ENCODE assay signal across 16 cellular contexts in genomic region chr18:34691626-34692025, GRCh38. TPM values are rescaled to one million over a fixed set of nuclear protein-coding genes. Genes with fewer than 3 reads are reported as not detected.
DNase-seq lines count a peak whose midpoint lies in the region; ATAC-seq, FAIRE-seq and TF ChIP-seq lines count a peak whose summit lies in the region.
"Had no signal": no experiment of that assay in that cellular context is flagged by ENCODE, and none has a peak within 500 bp of the region (broad histone marks: within the 10 kb centered on the region; RNA-seq: fewer than 3 reads in every experiment).

No MANE protein-coding gene starts in this region.

- no peak overlapping the region for H3K18ac ChIP-seq in trophoblast cell (ENCODE audit: low read length)

- H3K36me3 ChIP-seq in endodermal cell (ENCODE audit: control insufficient read depth, insufficient read depth, low read length) (no peaks in the 10 kb centered on the region), trophoblast cell (ENCODE audit: control insufficient read depth in 1 of 2, insufficient read depth in 2 of 2, low read length in 2 of 2) (no peaks in the 10 kb centered on the region)
- H3K36me3 ChIP-seq: HAP-1 had no signal

- H3K27me3 Mint-ChIP-seq in endodermal cell (ENCODE audit: insufficient read depth) = no peaks in the 10 kb centered on the region

- peaks cover 14% of the 10 kb centered on the region for H3K4me1 Mint-ChIP-seq in endodermal cell

- no peak overlapping the region for H2BK5ac ChIP-seq in trophoblast cell (ENCODE audit: low read depth, low read length, poor library complexity)

- H2AFZ ChIP-seq in trophoblast cell (ENCODE audit: insufficient read depth, low read length, poor library complexity) = no peak overlapping the region

- peak; percentile 21 for FAIRE-seq in D721Med (lab: Jason Lieb, UNC)
- FAIRE-seq: A204.1 had no signal

- H4K8ac ChIP-seq in trophoblast cell (ENCODE audit: low read depth, low read length) = no peak overlapping the region

- H3K27me3 ChIP-seq in endodermal cell (ENCODE audit: control insufficient read depth, insufficient read depth, low read length, poor library complexity, severe bottlenecking) (no peaks in the 10 kb centered on the region), trophoblast cell (ENCODE audit: insufficient read depth, low read length) (no peaks in the 10 kb centered on the region)

- no peaks in the 10 kb centered on the region for H3K79me1 ChIP-seq in trophoblast cell (ENCODE audit: low read length)

- H3K4me3 Mint-ChIP-seq in endodermal cell = no peak overlapping the region
- H3K4me3 Mint-ChIP-seq: CD4-positive, alpha-beta T cell had no signal

- no peak overlapping the region for H3K14ac ChIP-seq in trophoblast cell (ENCODE audit: low read length)

- no peak overlapping the region for H4K91ac ChIP-seq in trophoblast cell (ENCODE audit: low read depth, low read length)

- no peak for TF ChIP-seq CTCF in D721Med (IDR thresholded peaks at IDR 0.05; ENCODE audit: insufficient read depth, missing control alignments)
- no peak for TF ChIP-seq CTCF in endodermal cell (conservative IDR thresholded peaks at IDR 0.05)

- H3K27ac ChIP-seq in endodermal cell (ENCODE audit: low read depth, low read length) = no peak overlapping the region
- H3K27ac ChIP-seq in trophoblast cell (ENCODE audit: low read depth, low read length) = no peak overlapping the region
- H3K27ac ChIP-seq: C4-2B had no signal

- H3K4me2 ChIP-seq in trophoblast cell (ENCODE audit: low read length) = no peak overlapping the region

- H2BK12ac ChIP-seq in trophoblast cell (ENCODE audit: low read length) = no peak overlapping the region

- no peak for ATAC-seq in esophagus mucosa

- H2BK120ac ChIP-seq in trophoblast cell (ENCODE audit: insufficient read depth, low read length, poor library complexity) = no peak overlapping the region

- H3K9ac ChIP-seq in endodermal cell (ENCODE audit: extremely low read depth, low read length, poor library complexity, severe bottlenecking) (no peak overlapping the region), trophoblast cell (ENCODE audit: low read length) (no peak overlapping the region)

- H3K4me1 ChIP-seq in endodermal cell (ENCODE audit: control insufficient read depth, insufficient read depth, low read length) (no peaks in the 10 kb centered on the region), trophoblast cell (ENCODE audit: control insufficient read depth in 1 of 2, insufficient read depth in 2 of 2, low read length in 2 of 2) (no peaks in the 10 kb centered on the region)
- H3K4me1 ChIP-seq: Caco-2 had no signal

- H3K79me2 ChIP-seq in trophoblast cell (ENCODE audit: control insufficient read depth, insufficient read depth, low read length, poor library complexity) = no peaks in the 10 kb centered on the region

- DNase-seq in D721Med (ENCODE audit: insufficient read length, low spot score) (no peak), LHCN-M2 (ENCODE audit: low read depth) (peak; percentile 3), myocyte (ENCODE audit: low read depth) (peak; percentile 16), endodermal cell (no peak), trophoblast cell (no peak)
- DNase-seq: ACHN; Caco-2; CD4-positive, alpha-beta T cell; DMS153; DMS79; GF-D8 had no signal

- H3K23ac ChIP-seq in trophoblast cell (ENCODE audit: low read length) = no peak overlapping the region

- H3K4me3 ChIP-seq in endodermal cell (ENCODE audit: low read length) (no peak overlapping the region), trophoblast cell (ENCODE audit: low read depth, low read length) (no peak overlapping the region)
- H3K4me3 ChIP-seq: HAP-1 had no signal

- H3K36me3 Mint-ChIP-seq in endodermal cell (ENCODE audit: low read depth) = peaks cover 15% of the 10 kb centered on the region

- H3K27ac Mint-ChIP-seq in endodermal cell = no peak overlapping the region
- H3K27ac Mint-ChIP-seq: CD4-positive, alpha-beta T cell had no signal

- H3K4ac ChIP-seq in trophoblast cell (ENCODE audit: low read depth, low read length) = no peak overlapping the region

- peaks cover 15% of the 10 kb centered on the region for H3K9me3 ChIP-seq in endodermal cell (ENCODE audit: control insufficient read depth, low read length)
- no peaks in the 10 kb centered on the region for H3K9me3 ChIP-seq in trophoblast cell (ENCODE audit: insufficient read depth, low read depth, low read length)
- H3K9me3 ChIP-seq: Caco-2, HAP-1 had no signal

- H4K12ac ChIP-seq in trophoblast cell (ENCODE audit: low read depth, low read length) = no peak overlapping the region

- H2AK5ac ChIP-seq in trophoblast cell (ENCODE audit: low read length) = no peak overlapping the region

- H3K9me3 Mint-ChIP-seq in endodermal cell = peaks cover 20% of the 10 kb centered on the region
- H3K9me3 Mint-ChIP-seq: CD4-positive, alpha-beta T cell had no signal

RNA-seq across cellular contexts. Expression of gene DTNA, which starts 18.5 kb away (rescaled TPM):
- total RNA-seq in LHCN-M2 (2014; rRNA removed) (6.9 and 7.1 TPM in 2 replicates), myocyte (50.3 and 74.3 TPM in 2 replicates), endodermal cell (10 to 100 TPM; 45.6 to 51.6 TPM), esophagus mucosa (2.3 TPM)
- 3.4 TPM for polyA plus RNA-seq in LHCN-M2 (2012)
- 20.3 TPM for polyA plus RNA-seq in myocyte (2012)
- 18.1 TPM for polyA plus RNA-seq in endodermal cell (2013, experiment 1 of 2)
- polyA plus RNA-seq in endodermal cell (2013, experiment 2 of 2) = 18.8 TPM
- 3.7 and 4.3 TPM in 2 replicates for polyA plus RNA-seq in trophoblast cell (2013)
- total RNA-seq: CD4-positive, alpha-beta T cell; HT-29 had no signal

Comparison
In these comparisons a context has a peak if more than half of its experiments do, and no peak if none do; other contexts are left out.
1. DNase-seq: peak in LHCN-M2 (single experiment) and myocyte (single experiment); none in D721Med (single experiment), endodermal cell (single experiment) and trophoblast cell (0 of 2).